In the genomic region with DNA sequence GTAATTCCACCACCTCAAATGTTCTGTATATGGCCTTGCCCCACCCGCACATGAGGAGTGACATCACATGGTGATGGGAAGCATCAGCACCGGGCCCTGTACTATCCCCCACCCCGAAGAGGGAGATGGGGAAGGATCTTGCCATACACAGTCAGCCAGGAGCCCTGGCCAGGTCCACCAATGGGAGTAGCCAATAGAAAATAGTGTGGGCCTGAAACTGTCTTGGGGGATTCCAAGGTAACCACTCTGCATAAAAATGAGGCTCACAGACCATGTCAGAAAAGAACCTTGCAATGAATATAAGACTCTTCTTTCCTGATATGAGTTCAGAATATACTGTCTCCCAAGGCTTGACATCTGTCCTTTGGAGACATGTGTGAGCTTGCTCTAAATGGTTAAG, we compare ENCODE assay signal across 26 cellular contexts. TPM values are rescaled to one million over a fixed set of nuclear protein-coding genes. Genes with fewer than 3 reads are reported as not detected.
DNase-seq lines count a peak whose midpoint lies in the region; ATAC-seq, FAIRE-seq and TF ChIP-seq lines count a peak whose summit lies in the region.
"Had no signal": no experiment of that assay in that cellular context is flagged by ENCODE, and none has a peak within 500 bp of the region (broad histone marks: within the 10 kb centered on the region; RNA-seq: fewer than 3 reads in every experiment).

No MANE protein-coding gene starts in this region.

- H3K9me3 ChIP-seq in GM12878 (replicated peaks; ENCODE audit: control insufficient read depth, insufficient read depth, low read length) (peaks cover 6% of the 10 kb centered on the region), ovary (no peaks in the 10 kb centered on the region)
- H3K9me3 ChIP-seq: body of pancreas, left ventricle myocardium inferior, mucosa of descending colon, right atrium auricular region, transverse colon had no signal

- TF ChIP-seq EP300 in GM12878 (IDR thresholded peaks at IDR 0.05; ENCODE audit: borderline replicate concordance in 1 of 2, control insufficient read depth in 1 of 2, low read depth in 2 of 2, low read length in 2 of 2) (no peak), ovary (IDR thresholded peaks at IDR 0.05) (no peak)

- no peaks in the 10 kb centered on the region for H3K79me2 ChIP-seq in GM12878 (ENCODE audit: control insufficient read depth, insufficient read depth, low read length)

- no peaks in the 10 kb centered on the region for H4K20me1 ChIP-seq in GM12878 (ENCODE audit: control insufficient read depth, insufficient read depth)

- no peak for DNase-seq in GM12878 (ENCODE audit: low read depth, low spot score)
- no peak for DNase-seq in islet precursor cell
- no peak for DNase-seq in left lobe of liver (ENCODE audit: low spot score)
- no peak for DNase-seq in activated effector memory CD4-positive, alpha-beta T cell treated with Interleukin-2 at 50 U/mL for 16 hours
- no peak for DNase-seq in ovary
- DNase-seq: activated CD4-positive, alpha-beta T cell treated with anti-CD3 and anti-CD28 coated beads for 36 hours; activated naive CD8-positive, alpha-beta T cell treated with anti-CD3 and anti-CD28 coated beads, Interleukin-2, amount 10 ng/mL, durations not matched to agents 7 days and 5 days; body of pancreas; COR-L47; endodermal cell; glutamatergic neuron; H7; left ventricle myocardium inferior; mucosa of descending colon; NCI-H1105; NCI-H2081; NCI-H446; transverse colon had no signal

- in situ Hi-C loops in GM12878 (cut with MboI): no loop called here

- intact Hi-C loops in GM12878 (cut with micrococcal nuclease; ENCODE audit: unreplicated experiment): loop anchor here (5.0 kb wide), 1 partner anchor 67 kb away; no protein-coding TSS in a partner anchor
- intact Hi-C loops in ovary (cut with DNase I): no loop called here

- CTCF ChIA-PET in GM12878 (lab: Yijun Ruan, JAX): interaction anchor here (2.6 kb wide), 1 partner anchor 296 kb away, joined by 5 read pairs; no protein-coding TSS in a partner anchor

- no peak overlapping the region for H3K4me3 ChIP-seq in GM12878
- H3K4me3 ChIP-seq in ovary: no peak overlapping the region
- H3K4me3 ChIP-seq: body of pancreas, left ventricle myocardium inferior, mucosa of descending colon, right atrium auricular region, transverse colon had no signal

- RAD21 ChIA-PET in GM12878 (lab: Charles Lee; ENCODE audit: unreplicated experiment): interaction anchor here (1.1 to 1.6 kb wide), 3 partner anchors 22 to 234 kb away, joined by 3 to 4 read pairs (median 4); no protein-coding TSS in a partner anchor

- WGBS in GM12878 (ENCODE audit: insufficient coverage, insufficient replicate concordance, low lambda C conversion rate, missing lambda C conversion rate): 11% methylated on average over 3 of the region's 3 CpGs
- WGBS in ovary, 3 donors: 86 to 95% (median 93%) methylated on average over 3 of the region's 3 CpGs

- no peak for FAIRE-seq in GM12878 (lab: Jason Lieb, UNC)
- FAIRE-seq: colon had no signal

- TF ChIP-seq POLR2A in GM12878 (IDR thresholded peaks at IDR 0.05; ENCODE audit: low read depth, low read length) (no peak), ovary (IDR thresholded peaks at IDR 0.05) (no peak)

- H2AFZ ChIP-seq in GM12878 (ENCODE audit: control insufficient read depth, low read depth, low read length): no peak overlapping the region; the same call in 1 of the 2 replicates

- TF ChIP-seq RAD21 in GM12878 (IDR thresholded peaks at IDR 0.05; ENCODE audit: insufficient read depth, low read depth, low read length): no peak

- POLR2A ChIA-PET in GM12878 (lab: Charles Lee): no interaction called here

- peak; percentile 44 for ATAC-seq in GM18870 (IDR thresholded peaks at IDR 0.05; ENCODE audit: unreplicated experiment)
- ATAC-seq in HG02678 (IDR thresholded peaks at IDR 0.05; ENCODE audit: unreplicated experiment): peak; percentile 61
- ATAC-seq in GM12878: peak; percentile 80
- ATAC-seq in left lobe of liver: no peak
- ATAC-seq: activated CD4-positive, alpha-beta T cell treated with anti-CD3 and anti-CD28 coated beads for 36 hours; body of pancreas; mucosa of descending colon; SK-N-SH treated with all-trans-retinoic acid at 6 μM for 48 hours had no signal

- no peak overlapping the region for H3K9ac ChIP-seq in GM12878 (ENCODE audit: control insufficient read depth, insufficient read depth, low read length)

- SMC1A ChIA-PET in GM12878 (lab: Charles Lee; ENCODE audit: uncharacterized antibody, unreplicated experiment): interaction anchor here (0.8 to 3.1 kb wide), 14 partner anchors 13 to 296 kb away, joined by 3 to 15 read pairs (median 7); a partner anchor contains a TSS

- H3K27me3 ChIP-seq in GM12878 (replicated peaks in 1 of 2; ENCODE audit: control insufficient read depth in 2 of 2, insufficient read depth in 2 of 2, low read length in 1 of 2) (no peaks in the 10 kb centered on the region), ovary (no peaks in the 10 kb centered on the region)
- H3K27me3 ChIP-seq: body of pancreas, right atrium auricular region, transverse colon had no signal

- H3K36me3 ChIP-seq in GM12878 (ENCODE audit: control insufficient read depth in 2 of 2, insufficient read depth in 2 of 2, low read length in 1 of 2): no peaks in the 10 kb centered on the region
- H3K36me3 ChIP-seq in ovary: no peaks in the 10 kb centered on the region
- H3K36me3 ChIP-seq: left ventricle myocardium inferior, right atrium auricular region, transverse colon had no signal

- peaks cover 41% of the 10 kb centered on the region for H3K4me1 ChIP-seq in GM12878 (ENCODE audit: control insufficient read depth, insufficient read depth, low read length)
- no peaks in the 10 kb centered on the region for H3K4me1 ChIP-seq in ovary (ENCODE audit: insufficient read depth)
- H3K4me1 ChIP-seq: body of pancreas, right atrium auricular region had no signal

- H3K27ac ChIP-seq in GM12878 (ENCODE audit: control insufficient read depth, insufficient read depth) (peak overlapping the region; percentile 33; the same call in 1 of the 2 replicates), ovary (no peak overlapping the region)
- H3K27ac ChIP-seq: body of pancreas, left ventricle myocardium inferior, right atrium auricular region, transverse colon had no signal

- TF ChIP-seq CTCF in GM12878 (IDR thresholded peaks at IDR 0.05 in 2 of 3, conservative IDR thresholded peaks at IDR 0.05 in 1 of 3; ENCODE audit: control insufficient read depth in 2 of 3, extremely low read depth in 1 of 3, insufficient read depth in 1 of 3, low read depth in 3 of 3, low read length in 3 of 3) (no peak), ovary (IDR thresholded peaks at IDR 0.05) (no peak)

- H3K4me2 ChIP-seq in GM12878 (ENCODE audit: control insufficient read depth, insufficient read depth): peak overlapping the region; percentile 0; the same call in 1 of the 2 replicates

- no TSS peak for BruUV-seq in GM12878 (replicated peaks; lab: Mats Ljungman, UMichigan)

TF ChIP-seq in GM12878, 131 proteins besides CTCF, POLR2A, EP300 and RAD21 (continues in another document):
- TF ChIP-seq POU2F2 (IDR thresholded peaks at IDR 0.05; ENCODE audit: borderline replicate concordance, low read depth, low read length) (peak; percentile 56; the same call in 1 of the 3 replicates), RUNX3 (IDR thresholded peaks at IDR 0.05; ENCODE audit: low read length) (peak; percentile 67), YY1 (IDR thresholded peaks at IDR 0.05; ENCODE audit: low read depth, low read length) (peak; percentile 20; the same call in 1 of the 2 replicates), ETV6 (conservative IDR thresholded peaks at IDR 0.05 in 1 of 2, IDR thresholded peaks at IDR 0.05 in 1 of 2; ENCODE audit: borderline replicate concordance in 1 of 2, low read depth in 1 of 2) (no peak), BMI1 (IDR thresholded peaks at IDR 0.05; ENCODE audit: borderline replicate concordance) (no peak), FOS (IDR thresholded peaks at IDR 0.05; ENCODE audit: borderline replicate concordance, extremely low read depth, insufficient read length) (no peak)
- TF ChIP-seq, protein P1, sequence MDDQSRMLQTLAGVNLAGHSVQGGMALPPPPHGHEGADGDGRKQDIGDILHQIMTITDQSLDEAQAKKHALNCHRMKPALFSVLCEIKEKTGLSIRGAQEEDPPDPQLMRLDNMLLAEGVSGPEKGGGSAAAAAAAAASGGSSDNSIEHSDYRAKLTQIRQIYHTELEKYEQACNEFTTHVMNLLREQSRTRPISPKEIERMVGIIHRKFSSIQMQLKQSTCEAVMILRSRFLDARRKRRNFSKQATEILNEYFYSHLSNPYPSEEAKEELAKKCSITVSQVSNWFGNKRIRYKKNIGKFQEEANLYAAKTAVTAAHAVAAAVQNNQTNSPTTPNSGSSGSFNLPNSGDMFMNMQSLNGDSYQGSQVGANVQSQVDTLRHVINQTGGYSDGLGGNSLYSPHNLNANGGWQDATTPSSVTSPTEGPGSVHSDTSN (IDR thresholded peaks at IDR 0.05; ENCODE audit: insufficient replicate concordance, low read depth, low read length): no peak

RNA-seq across cellular contexts. Expression of a gene that starts 51.1 kb away (rescaled TPM):
- total RNA-seq in GM12878 (2013; cell fraction: nucleolus; rRNA removed): 3.0 and 3.1 TPM in 2 replicates
- 2.7 and 2.9 TPM in 2 replicates for total RNA-seq in GM12878 (2014; rRNA removed)
- 1.2 and 1.3 TPM in 2 replicates for total RNA-seq in GM12878 (2014; rRNA removed; fragmentation: Illumina TruSeq; extraction: Trizol)
- 3.9 and 4.5 TPM in 2 replicates for total RNA-seq in GM12878 (2021)
- polyA plus RNA-seq in GM12878 (2011; ENCODE audit: low read depth): 0.13 TPM
- 0.23 and 0.26 TPM in 2 replicates for polyA plus RNA-seq in GM12878 (2011; rRNA removed)
- polyA plus RNA-seq in GM12878 (2011; cell fraction: cytosol; rRNA removed): 0.21 and 0.30 TPM in 2 replicates
- 1.4 and 1.9 TPM in 2 replicates for polyA plus RNA-seq in GM12878 (2011; cell fraction: nucleus; rRNA removed)
- polyA plus RNA-seq in GM12878 (2012): 0.53 and 0.77 TPM in 2 replicates
- 1.0 and 1.8 TPM in 2 replicates for polyA plus RNA-seq in GM12878 (2014; fragmentation: Illumina TruSeq; extraction: Trizol)
- 1 to 10 TPM in 1 of 2 experiments, under 1 TPM in 1; 0.99 to 2.8 TPM for polyA plus RNA-seq in GM12878 (2014; fragmentation: Nextera tagmentation; extraction: Ambion mirVana)
- 2.2 and 2.5 TPM in 2 replicates for polyA plus RNA-seq in GM12878 (2014; rRNA removed)
- under 1 TPM; 0.39 to 0.92 TPM for polyA plus RNA-seq in GM12878 (2016; fragmentation: Nextera tagmentation; extraction: Ambion mirVana)
- polyA minus RNA-seq in GM12878 (2011; rRNA and poly(A)+ RNA removed): 0.52 and 0.59 TPM in 2 replicates
- not detected in 2 replicates for polyA minus RNA-seq in GM12878 (2011; cell fraction: cytosol; rRNA and poly(A)+ RNA removed)
- polyA minus RNA-seq in GM12878 (2011; cell fraction: nucleus; rRNA and poly(A)+ RNA removed): 0.97 and 1.4 TPM in 2 replicates
- 0.10 TPM for total RNA-seq in left lobe of liver
- 1 to 10 TPM in 1 of 7 donors, under 1 TPM in 4, not detected in 2; 0.13 to 1.1 (median 0.24) TPM for total RNA-seq in ovary
- polyA plus RNA-seq in ovary: under 1 TPM in 1 of 2 donors, not detected in 1; 0.13 TPM
- total RNA-seq: activated CD4-positive, alpha-beta T cell treated with anti-CD3 and anti-CD28 coated beads for 36 hours; activated T-helper 1 cell treated with anti-CD3 and anti-CD28 coated beads, Interleukin-12 subunit alpha, Interleukin-12 subunit beta, Interleukin-2, Interleukin-4 antibody, amounts not matched to agents 30 ng/mL and 10 ng/mL and 1 ng/mL, durations not matched to agents 14 hours and 24 hours and 36 hours; endodermal cell; fibroblast of lung; RPMI7951 had no signal
- polyA plus RNA-seq: fibroblast of lung had no signal
